In the genomic region with DNA sequence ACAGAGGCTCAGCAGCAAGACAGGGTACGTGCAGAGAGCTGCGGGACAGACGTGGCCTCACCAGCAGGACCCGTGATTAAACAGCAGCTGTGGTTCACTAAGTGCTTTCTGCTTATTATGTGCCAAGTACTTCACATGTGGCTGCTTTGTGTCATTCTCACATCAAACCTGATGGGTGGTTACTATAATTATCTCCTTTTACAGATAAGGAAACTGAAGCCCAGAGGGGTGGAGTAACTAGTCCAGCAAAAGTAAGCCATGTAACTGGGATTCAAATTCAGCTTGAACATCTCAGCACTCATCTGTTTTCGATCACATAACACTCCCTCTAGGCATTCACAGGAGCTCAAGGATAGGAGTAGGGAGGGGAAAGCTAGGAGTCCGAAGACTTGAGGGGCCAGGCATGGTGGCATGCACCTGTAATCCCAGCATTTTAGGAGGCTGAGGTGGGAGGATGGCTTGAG, we compare ENCODE assay signal across 8 cellular contexts. TPM values are rescaled to one million over a fixed set of nuclear protein-coding genes. Genes with fewer than 3 reads are reported as not detected.
A peak's percentile ranks its signal among the peaks of the same experiment; 100 is the strongest.
DNase-seq lines count a peak whose midpoint lies in the region; ATAC-seq and TF ChIP-seq lines count a peak whose summit lies in the region.
"Had no signal": no experiment of that assay in that cellular context is flagged by ENCODE, and none has a peak within 500 bp of the region (broad histone marks: within the 10 kb centered on the region; RNA-seq: fewer than 3 reads in every experiment).

No MANE protein-coding gene starts in this region.

- no peaks in the 10 kb centered on the region for H3K79me2 ChIP-seq in fibroblast of lung (ENCODE audit: control insufficient read depth, insufficient read depth, low read length)

- no peak overlapping the region for H3K9ac ChIP-seq in fibroblast of lung (ENCODE audit: insufficient read depth, low read length)

- H3K36me3 ChIP-seq in fibroblast of lung (ENCODE audit: control insufficient read depth, insufficient read depth, low read length): no peaks in the 10 kb centered on the region

- no peaks in the 10 kb centered on the region for H3K9me3 ChIP-seq in fibroblast of lung (ENCODE audit: control insufficient read depth, insufficient read depth, low read depth, low read length)

- no peak overlapping the region for H2AFZ ChIP-seq in fibroblast of lung (ENCODE audit: low read length)

- no peaks in the 10 kb centered on the region for H3K36me3 Mint-ChIP-seq in stimulated activated memory B cell treated with anti-CD40 and anti-IgM and Interleukin-4, amounts not matched to agents 10 μg/mL and 1 μg/mL and 100 μg/mL, for 72 hours
- no peaks in the 10 kb centered on the region for H3K36me3 Mint-ChIP-seq in activated T-helper 2 cell treated with anti-CD3 and anti-CD28 coated beads, Interferon-gamma antibody, Interleukin-2, Interleukin-4, amounts not matched to agents 10 μg/mL and 5 μg/mL and 100 μg/mL, durations not matched to agents 14 hours and 24 hours and 36 hours (ENCODE audit: low read depth)

- H3K4me2 ChIP-seq in fibroblast of lung (ENCODE audit: extremely low read depth, insufficient read depth, low read length): peak overlapping the region; percentile 2

- H3K9me3 Mint-ChIP-seq in stimulated activated memory B cell treated with anti-CD40 and anti-IgM and Interleukin-4, amounts not matched to agents 10 μg/mL and 1 μg/mL and 100 μg/mL, for 72 hours: no peaks in the 10 kb centered on the region
- H3K9me3 Mint-ChIP-seq in activated T-helper 2 cell treated with anti-CD3 and anti-CD28 coated beads, Interferon-gamma antibody, Interleukin-2, Interleukin-4, amounts not matched to agents 10 μg/mL and 5 μg/mL and 100 μg/mL, durations not matched to agents 14 hours and 24 hours and 36 hours: no peaks in the 10 kb centered on the region

- ATAC-seq in GM21825 (IDR thresholded peaks at IDR 0.05; ENCODE audit: unreplicated experiment): peak; percentile 50
- peak; percentile 52 for ATAC-seq in stimulated activated memory B cell treated with anti-CD40 and anti-IgM and Interleukin-4, amounts not matched to agents 10 μg/mL and 1 μg/mL and 100 μg/mL, for 72 hours

- peaks cover 23% of the 10 kb centered on the region for H3K4me1 Mint-ChIP-seq in stimulated activated memory B cell treated with anti-CD40 and anti-IgM and Interleukin-4, amounts not matched to agents 10 μg/mL and 1 μg/mL and 100 μg/mL, for 72 hours
- peaks cover 15% of the 10 kb centered on the region for H3K4me1 Mint-ChIP-seq in activated T-helper 2 cell treated with anti-CD3 and anti-CD28 coated beads, Interferon-gamma antibody, Interleukin-2, Interleukin-4, amounts not matched to agents 10 μg/mL and 5 μg/mL and 100 μg/mL, durations not matched to agents 14 hours and 24 hours and 36 hours (ENCODE audit: low read depth)

- H3K27ac Mint-ChIP-seq in stimulated activated memory B cell treated with anti-CD40 and anti-IgM and Interleukin-4, amounts not matched to agents 10 μg/mL and 1 μg/mL and 100 μg/mL, for 72 hours: peak overlapping the region; percentile 80
- no peak overlapping the region for H3K27ac Mint-ChIP-seq in activated T-helper 2 cell treated with anti-CD3 and anti-CD28 coated beads, Interferon-gamma antibody, Interleukin-2, Interleukin-4, amounts not matched to agents 10 μg/mL and 5 μg/mL and 100 μg/mL, durations not matched to agents 14 hours and 24 hours and 36 hours

- H3K4me1 ChIP-seq in fibroblast of lung (ENCODE audit: control insufficient read depth, extremely low read depth, insufficient read depth, low read length): peaks cover 7% of the 10 kb centered on the region

- H3K4me3 ChIP-seq in fibroblast of lung (replicated peaks in 1 of 4; ENCODE audit: control extremely low read depth in 1 of 4, insufficient read depth in 1 of 4, low read depth in 3 of 4, low read length in 4 of 4): no peak overlapping the region

- peak; percentile 37 for DNase-seq in NCI-H2171 (lab: John Stamatoyannopoulos, UW)
- peak; percentile 72 to 81 for DNase-seq in fibroblast of lung (ENCODE audit: low read depth in 2 of 2)
- no peak for DNase-seq in activated T-helper 2 cell treated with anti-CD3 and anti-CD28 coated beads, Interferon-gamma antibody, Interleukin-2, Interleukin-4, amounts not matched to agents 10 μg/mL and 5 μg/mL and 100 μg/mL, durations not matched to agents 14 hours and 24 hours and 36 hours (ENCODE audit: low spot score)
- no peak for DNase-seq in substantia nigra (lab: John Stamatoyannopoulos, UW)
- DNase-seq in HPDE6-E6E7 (ENCODE audit: extremely low spot score): no peak
- DNase-seq: T1000 had no signal

- TF ChIP-seq CTCF in fibroblast of lung (conservative IDR thresholded peaks at IDR 0.05 in 1 of 2, IDR thresholded peaks at IDR 0.05 in 1 of 2; ENCODE audit: low read depth in 1 of 2, low read length in 2 of 2): no peak

- no peaks in the 10 kb centered on the region for H3K27me3 ChIP-seq in fibroblast of lung (ENCODE audit: control insufficient read depth, insufficient read depth, low read length)

- no peaks in the 10 kb centered on the region for H3K27me3 Mint-ChIP-seq in stimulated activated memory B cell treated with anti-CD40 and anti-IgM and Interleukin-4, amounts not matched to agents 10 μg/mL and 1 μg/mL and 100 μg/mL, for 72 hours
- H3K27me3 Mint-ChIP-seq in activated T-helper 2 cell treated with anti-CD3 and anti-CD28 coated beads, Interferon-gamma antibody, Interleukin-2, Interleukin-4, amounts not matched to agents 10 μg/mL and 5 μg/mL and 100 μg/mL, durations not matched to agents 14 hours and 24 hours and 36 hours (ENCODE audit: low read depth): peaks cover 3% of the 10 kb centered on the region

- peak overlapping the region; percentile 32 for H3K4me3 Mint-ChIP-seq in stimulated activated memory B cell treated with anti-CD40 and anti-IgM and Interleukin-4, amounts not matched to agents 10 μg/mL and 1 μg/mL and 100 μg/mL, for 72 hours
- no peak overlapping the region for H3K4me3 Mint-ChIP-seq in activated T-helper 2 cell treated with anti-CD3 and anti-CD28 coated beads, Interferon-gamma antibody, Interleukin-2, Interleukin-4, amounts not matched to agents 10 μg/mL and 5 μg/mL and 100 μg/mL, durations not matched to agents 14 hours and 24 hours and 36 hours (ENCODE audit: low read depth)

- H4K20me1 ChIP-seq in fibroblast of lung (ENCODE audit: control insufficient read depth, extremely low read depth, insufficient read depth, low read length): no peaks in the 10 kb centered on the region

- H3K27ac ChIP-seq in fibroblast of lung (ENCODE audit: insufficient read depth, low read length): no peak overlapping the region
- H3K27ac ChIP-seq in substantia nigra (ENCODE audit: low read depth, low read length, poor library complexity, severe bottlenecking): no peak overlapping the region

- intact Hi-C loops in activated T-helper 2 cell treated with anti-CD3 and anti-CD28 coated beads, Interferon-gamma antibody, Interleukin-2, Interleukin-4, amounts not matched to agents 10 μg/mL and 5 μg/mL and 100 μg/mL, durations not matched to agents 14 hours and 24 hours and 36 hours (cut with micrococcal nuclease): loop anchor here (10.0 kb wide), 1 partner anchor 50 kb away; a partner anchor contains a TSS

RNA-seq across cellular contexts. Expression of a gene that starts 50.8 kb away (rescaled TPM):
- 309 and 368 TPM in 2 replicates for total RNA-seq in fibroblast of lung
- 310 and 494 TPM in 2 replicates for polyA plus RNA-seq in fibroblast of lung
- 243 and 393 TPM in 2 replicates for polyA plus RNA-seq in fibroblast of lung (2012)
- 29.9 and 44.7 TPM in 2 replicates for polyA minus RNA-seq in fibroblast of lung (ENCODE audit: low replicate concordance)
- 17.9 and 18.2 TPM in 2 replicates for total RNA-seq in activated T-helper 2 cell treated with anti-CD3 and anti-CD28 coated beads, Interferon-gamma antibody, Interleukin-2, Interleukin-4, amounts not matched to agents 10 μg/mL and 5 μg/mL and 100 μg/mL, durations not matched to agents 14 hours and 24 hours and 36 hours

RNA-seq across cellular contexts. Expression of a gene that starts 51.3 kb away (rescaled TPM):
- 28.5 and 30.7 TPM in 2 replicates for total RNA-seq in fibroblast of lung
- 55.8 and 88.3 TPM in 2 replicates for polyA plus RNA-seq in fibroblast of lung
- polyA plus RNA-seq in fibroblast of lung (2012): 54.0 and 57.6 TPM in 2 replicates
- 41.2 and 66.6 TPM in 2 replicates for polyA minus RNA-seq in fibroblast of lung (ENCODE audit: low replicate concordance)
- total RNA-seq in activated T-helper 2 cell treated with anti-CD3 and anti-CD28 coated beads, Interferon-gamma antibody, Interleukin-2, Interleukin-4, amounts not matched to agents 10 μg/mL and 5 μg/mL and 100 μg/mL, durations not matched to agents 14 hours and 24 hours and 36 hours: 212 and 223 TPM in 2 replicates

Comparison
In these comparisons a context has a peak if more than half of its experiments do, and no peak if none do; other contexts are left out.
1. DNase-seq: peak in NCI-H2171 (single experiment) and fibroblast of lung (2 of 2); none in activated T-helper 2 cell treated with anti-CD3 and anti-CD28 coated beads, Interferon-gamma antibody, Interleukin-2, Interleukin-4, amounts not matched to agents 10 μg/mL and 5 μg/mL and 100 μg/mL, durations not matched to agents 14 hours and 24 hours and 36 hours (single experiment), substantia nigra (0 of 49) and HPDE6-E6E7 (single experiment).
2. RNA of a gene that starts 50.8 kb away (total RNA-seq): 309 to 368 TPM in fibroblast of lung; 17.9 to 18.2 TPM in activated T-helper 2 cell treated with anti-CD3 and anti-CD28 coated beads, Interferon-gamma antibody, Interleukin-2, Interleukin-4, amounts not matched to agents 10 μg/mL and 5 μg/mL and 100 μg/mL, durations not matched to agents 14 hours and 24 hours and 36 hours; every median in the first group is over 10 times any median in the second.